Comparison of ENCODE assay signal across 16 cellular contexts in the genomic region with DNA sequence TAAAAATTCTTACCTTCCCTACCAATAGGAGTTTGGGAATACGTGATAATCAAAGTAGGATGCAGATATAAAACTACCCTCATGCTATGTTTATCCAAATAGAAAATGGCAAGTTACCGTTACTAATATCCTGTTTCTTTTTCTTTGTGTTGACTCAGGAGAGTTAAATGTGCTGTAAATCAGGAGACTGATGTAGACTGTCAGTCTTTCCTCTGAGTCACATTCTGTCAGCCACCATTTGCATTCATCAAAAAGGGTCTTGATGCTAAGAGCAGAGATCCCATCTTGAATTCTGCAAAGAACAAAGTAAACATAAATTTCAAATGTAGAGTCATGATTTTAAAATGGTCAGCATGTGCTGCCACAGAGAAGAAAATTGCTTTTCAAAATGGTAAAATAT.
DNase-seq lines count a peak whose midpoint lies in the region; ATAC-seq and TF ChIP-seq lines count a peak whose summit lies in the region.
"Had no signal": no experiment of that assay in that cellular context is flagged by ENCODE, and none has a peak within 500 bp of the region (broad histone marks: within the 10 kb centered on the region; RNA-seq: fewer than 3 reads in every experiment).

No MANE protein-coding gene starts in this region.

- peaks cover 10% of the 10 kb centered on the region for H3K4me1 ChIP-seq in ACC112 (ENCODE audit: control insufficient read depth, insufficient read depth, low read length, unreplicated experiment)
- H3K4me1 ChIP-seq: A549; BLaER1 treated with 17β-estradiol and CSF1 and Interleukin-3, amounts not matched to agents 10 nM and 100 nM; SJSA1 had no signal

- no peaks in the 10 kb centered on the region for H3K27me3 ChIP-seq in ACC112 (ENCODE audit: insufficient read depth, low read length)
- H3K27me3 ChIP-seq: BLaER1 treated with 17β-estradiol and CSF1 and Interleukin-3, amounts not matched to agents 10 nM and 100 nM; SJSA1 had no signal

- peak overlapping the region; percentile 34; the same call in 1 of the 2 replicates for H3K4me3 ChIP-seq in ACC112 (ENCODE audit: low read depth, low read length)
- H3K4me3 ChIP-seq in choroid plexus epithelial cell (ENCODE audit: low read depth, low read length), result no peak overlapping the region
- H3K4me3 ChIP-seq: A549; BLaER1 treated with 17β-estradiol and CSF1 and Interleukin-3, amounts not matched to agents 10 nM and 100 nM; SJSA1 had no signal

- intact Hi-C loops in posterior cingulate gyrus (cut with DNase I) (no loop called here), left ventricle myocardium superior (cut with micrococcal nuclease) (no loop called here)

- H3K79me2 ChIP-seq in ACC112 (ENCODE audit: control insufficient read depth, insufficient read depth, low read length, unreplicated experiment), result no peaks in the 10 kb centered on the region

- H3K27ac ChIP-seq in ACC112 (ENCODE audit: low read depth, low read length), result peak overlapping the region; percentile 66
- H3K27ac ChIP-seq: A549; BLaER1 treated with 17β-estradiol and CSF1 and Interleukin-3, amounts not matched to agents 10 nM and 100 nM; SJSA1 had no signal

- peak; percentile 12 for DNase-seq in RKO (ENCODE audit: low spot score)
- DNase-seq in choroid plexus epithelial cell (ENCODE audit: low read depth), result peak; percentile 2
- DNase-seq in kidney tubule cell (ENCODE audit: low spot score), result peak; percentile 17
- no peak for DNase-seq in posterior cingulate gyrus
- no peak for DNase-seq in left ventricle myocardium superior
- DNase-seq: CD8-positive, alpha-beta T cell; KBM-7; NCI-H1694 treated with DMSO at 0.1 percent for 48 hours; NCI-H2107; NCI-H510A had no signal

- no peaks in the 10 kb centered on the region for H3K36me3 ChIP-seq in ACC112 (ENCODE audit: insufficient read depth, low read length)
- H3K36me3 ChIP-seq: BLaER1 treated with 17β-estradiol and CSF1 and Interleukin-3, amounts not matched to agents 10 nM and 100 nM; SJSA1 had no signal

- no peak for ATAC-seq in left ventricle myocardium superior
- ATAC-seq in GM21367 (IDR thresholded peaks at IDR 0.05; ENCODE audit: unreplicated experiment), result no peak
- ATAC-seq: A549; CD8-positive, alpha-beta T cell; HepG2 had no signal

- TF ChIP-seq CTCF in choroid plexus epithelial cell (conservative IDR thresholded peaks at IDR 0.05; ENCODE audit: low read depth, low read length), result no peak

- peak overlapping the region; percentile 90 for H2AFZ ChIP-seq in ACC112 (ENCODE audit: low read length, unreplicated experiment)

Comparison
In these comparisons a context has a peak if more than half of its experiments do, and no peak if none do; other contexts are left out.
1. DNase-seq: peak in RKO (single experiment), choroid plexus epithelial cell (single experiment) and kidney tubule cell (single experiment); none in posterior cingulate gyrus (0 of 10) and left ventricle myocardium superior (single experiment).